Comparison of ENCODE assay signal across 14 cellular contexts in genomic region chr11:65802841-65803240, GRCh38. TPM values are rescaled to one million over a fixed set of nuclear protein-coding genes. Genes with fewer than 3 reads are reported as not detected.
DNase-seq lines count a peak whose midpoint lies in the region; ATAC-seq, FAIRE-seq and TF ChIP-seq lines count a peak whose summit lies in the region.
"Had no signal": no experiment of that assay in that cellular context is flagged by ENCODE, and none has a peak within 500 bp of the region (broad histone marks: within the 10 kb centered on the region; RNA-seq: fewer than 3 reads in every experiment).

No MANE protein-coding gene starts in this region.

- no peaks in the 10 kb centered on the region for H3K36me3 ChIP-seq in H7 (replicated peaks; ENCODE audit: control insufficient read depth, insufficient read depth, low read length)

- no peak overlapping the region for H3K4me3 ChIP-seq in H7 (ENCODE audit: insufficient read depth, low read depth, low read length)

- TF ChIP-seq CTCF in D721Med (IDR thresholded peaks at IDR 0.05; ENCODE audit: insufficient read depth, missing control alignments) = no peak

- ATAC-seq in HG03469 (IDR thresholded peaks at IDR 0.05; ENCODE audit: unreplicated experiment) = peak; percentile 60
- ATAC-seq: left cardiac atrium, sciatic nerve had no signal

- H3K27me3 ChIP-seq in H7 (ENCODE audit: control insufficient read depth, insufficient read depth, low read length) = no peaks in the 10 kb centered on the region; the same call in 1 of the 2 replicates

- DNase-seq in NOMO-1 (lab: John Stamatoyannopoulos, UW; ENCODE audit: unreplicated experiment in 2 of 2) (peak; percentile 38 to 61), NOMO-1 treated with dmso at 0.1 percent for 144 hours (lab: John Stamatoyannopoulos, UW; ENCODE audit: unreplicated experiment) (no peak), H7 (peak; percentile 19), D721Med (ENCODE audit: insufficient read length, low spot score) (no peak), NCI-H345 treated with DMSO at 0.1 percent for 48 hours (lab: John Stamatoyannopoulos, UW; ENCODE audit: unreplicated experiment) (no peak), OCI-M1 (lab: John Stamatoyannopoulos, UW) (no peak)
- DNase-seq in activated CD8-positive, alpha-beta memory T cell treated with anti-CD3 and anti-CD28 coated beads, Interleukin-2, amount 50 U/mL, for 4 hours = no peak
- DNase-seq: 8988T, left cardiac atrium, naive B cell, NCI-H1436 had no signal

- FAIRE-seq in D721Med (lab: Jason Lieb, UNC) = no peak

RNA-seq across cellular contexts. Expression of gene OVOL1, which starts 16.0 kb away (rescaled TPM):
- 1.2 and 1.4 TPM in 2 replicates for total RNA-seq in H7 (2014; rRNA removed; shearing (Covaris generic))
- total RNA-seq: HT1080, left cardiac atrium, sciatic nerve had no signal

RNA-seq across cellular contexts. Expression of gene AP5B1, which starts 22.1 kb away (rescaled TPM):
- 6.7 and 7.8 TPM in 2 replicates for total RNA-seq in H7 (2014; rRNA removed; shearing (Covaris generic))

RNA-seq across cellular contexts. Expression of gene SNX32, which starts 30.9 kb away (rescaled TPM):
- 0.26 and 0.80 TPM in 2 replicates for total RNA-seq in H7 (2014; rRNA removed; shearing (Covaris generic))
- total RNA-seq: HT1080, left cardiac atrium had no signal

RNA-seq across cellular contexts. Expression of gene CFL1, which starts 55.1 kb away (rescaled TPM):
- total RNA-seq in H7 (2014; rRNA removed; shearing (Covaris generic)) = 916 and 1,083 TPM in 2 replicates

RNA-seq across cellular contexts. Expression of gene MUS81, which starts 57.4 kb away (rescaled TPM):
- 38.0 and 49.7 TPM in 2 replicates for total RNA-seq in H7 (2014; rRNA removed; shearing (Covaris generic))

Comparison
In these comparisons a context has a peak if more than half of its experiments do, and no peak if none do; other contexts are left out.
1. DNase-seq: peak in NOMO-1 (2 of 2) and H7 (single experiment); none in NOMO-1 treated with dmso at 0.1 percent for 144 hours (single experiment), D721Med (single experiment), NCI-H345 treated with DMSO at 0.1 percent for 48 hours (single experiment), activated CD8-positive, alpha-beta memory T cell treated with anti-CD3 and anti-CD28 coated beads, Interleukin-2, amount 50 U/mL, for 4 hours (single experiment) and OCI-M1 (single experiment).